ENCODE assay signal across 8 cellular contexts in genomic region chr12:12266873-12267634, GRCh38. TPM values are rescaled to one million over a fixed set of nuclear protein-coding genes. Genes with fewer than 3 reads are reported as not detected.
DNase-seq lines count a peak whose midpoint lies in the region; ATAC-seq and TF ChIP-seq lines count a peak whose summit lies in the region.

TSS of gene LRP6 (minus strand) at chr12:12267044. CDS start at chr12:12266735, 309 bp downstream.

- H3K79me1 ChIP-seq in trophoblast cell (ENCODE audit: low read length): peaks cover 11% of the 10 kb centered on the region

- H3K4me2 ChIP-seq in trophoblast cell (ENCODE audit: low read length): peak within 1 kb of the TSS; percentile 89

- intact Hi-C loops in heart left ventricle (cut with DNase I) (loop anchor here in 8 of 10 donors (5.0 to 10.0 kb wide), 11 partner anchors 55 to 185 kb away; no protein-coding TSS in a partner anchor), tibial artery (cut with DNase I; ENCODE audit: low total_unique reads) (loop anchor here (5.0 to 10.0 kb wide), 2 partner anchors 448 to 1095 kb away; partner anchors contain the start of genes CDKN1B and SMIM10L1)

- H3K79me2 ChIP-seq in trophoblast cell (ENCODE audit: control insufficient read depth, insufficient read depth, low read length, poor library complexity): peaks cover 16% of the 10 kb centered on the region

- peak within 1 kb of the TSS; percentile 93 for H4K8ac ChIP-seq in trophoblast cell (ENCODE audit: low read depth, low read length)

- ATAC-seq in HG02610 (IDR thresholded peaks at IDR 0.05; ENCODE audit: unreplicated experiment): peak; percentile 83
- ATAC-seq in heart left ventricle: peak; percentile 94 to 99 (median 98)

- no peaks in the 10 kb centered on the region for H3K36me3 ChIP-seq in GM06990 (ENCODE audit: control insufficient read depth, insufficient read depth, low read length)
- no peaks in the 10 kb centered on the region for H3K36me3 ChIP-seq in heart left ventricle
- peaks cover 0 to 3% of the 10 kb centered on the region in 2 experiments for H3K36me3 ChIP-seq in trophoblast cell (ENCODE audit: control insufficient read depth in 1 of 2, insufficient read depth in 2 of 2, low read length in 2 of 2)
- no peaks in the 10 kb centered on the region for H3K36me3 ChIP-seq in tibial artery

- peak within 1 kb of the TSS; percentile 98 for H3K18ac ChIP-seq in trophoblast cell (ENCODE audit: low read length)

- H4K91ac ChIP-seq in trophoblast cell (ENCODE audit: low read depth, low read length): peak within 1 kb of the TSS; percentile 99

- peak within 1 kb of the TSS; percentile 95 for H3K4ac ChIP-seq in trophoblast cell (ENCODE audit: low read depth, low read length)

- H2AK5ac ChIP-seq in trophoblast cell (ENCODE audit: low read length): peak within 1 kb of the TSS; percentile 36

- H2BK120ac ChIP-seq in trophoblast cell (ENCODE audit: insufficient read depth, low read length, poor library complexity): peak within 1 kb of the TSS; percentile 100

- DNase-seq in GM06990 (ENCODE audit: extremely low read depth, insufficient read length): peak; percentile 97
- DNase-seq in NCI-H1092 treated with DMSO at 0.1 percent for 48 hours (lab: John Stamatoyannopoulos, UW): peak; percentile 92
- DNase-seq in SW480 (ENCODE audit: low spot score): peak; percentile 95
- peak; percentile 93 to 95 (median 94) for DNase-seq in heart left ventricle
- peak; percentile 80 to 89 for DNase-seq in trophoblast cell
- peak; percentile 83 to 92 for DNase-seq in tibial artery

- peak within 1 kb of the TSS; percentile 87 for H2BK12ac ChIP-seq in trophoblast cell (ENCODE audit: low read length)

- H3K27ac ChIP-seq in adipose tissue (ENCODE audit: low read depth, low read length): peak within 1 kb of the TSS; percentile 92
- peak within 1 kb of the TSS; percentile 94 to 100 (median 99) for H3K27ac ChIP-seq in heart left ventricle
- H3K27ac ChIP-seq in trophoblast cell (ENCODE audit: low read depth, low read length): peak within 1 kb of the TSS; percentile 99
- H3K27ac ChIP-seq in tibial artery: peak within 1 kb of the TSS; percentile 97 to 99

- H3K4me3 ChIP-seq in GM06990 (replicated peaks; ENCODE audit: low read depth, low read length) (peak within 1 kb of the TSS; percentile 73), heart left ventricle (peak within 1 kb of the TSS; percentile 69 to 97 (median 84)), trophoblast cell (ENCODE audit: low read depth, low read length) (peak within 1 kb of the TSS; percentile 94), tibial artery (peak within 1 kb of the TSS; percentile 64 to 87)

- H3K4me1 ChIP-seq in heart left ventricle (peaks cover 0 to 29% (median 16%) of the 10 kb centered on the region in 12 donors), trophoblast cell (ENCODE audit: control insufficient read depth in 1 of 2, insufficient read depth in 2 of 2, low read length in 2 of 2) (peaks cover 0 to 4% of the 10 kb centered on the region in 2 experiments), tibial artery (peaks cover 0 to 20% (median 8%) of the 10 kb centered on the region in 4 donors)

- no peak for TF ChIP-seq CTCF in GM06990 (IDR thresholded peaks at IDR 0.05; ENCODE audit: insufficient read depth, low read length, poor library complexity, severe bottlenecking)
- TF ChIP-seq CTCF in heart left ventricle (IDR thresholded peaks at IDR 0.05): peak in 2 of 12 donors; percentile 9 to 13
- no peak for TF ChIP-seq CTCF in tibial artery (IDR thresholded peaks at IDR 0.05)

- H3K14ac ChIP-seq in trophoblast cell (ENCODE audit: low read length): peak within 1 kb of the TSS; percentile 98

- peak within 1 kb of the TSS; percentile 99 for H3K9ac ChIP-seq in trophoblast cell (ENCODE audit: low read length)

- peak within 1 kb of the TSS; percentile 99 for H2BK5ac ChIP-seq in trophoblast cell (ENCODE audit: low read depth, low read length, poor library complexity)

- TF ChIP-seq POLR2A in heart left ventricle (IDR thresholded peaks at IDR 0.05): peak in 1 of 2 donors; percentile 45

- H4K12ac ChIP-seq in trophoblast cell (ENCODE audit: low read depth, low read length): peak within 1 kb of the TSS; percentile 91

- H3K27me3 ChIP-seq in GM06990 (replicated peaks; ENCODE audit: control insufficient read depth, insufficient read depth, low read length) (no peaks in the 10 kb centered on the region), heart left ventricle (peaks cover 0 to 18% (median 0%) of the 10 kb centered on the region in 9 donors), trophoblast cell (ENCODE audit: insufficient read depth, low read length) (no peaks in the 10 kb centered on the region), tibial artery (no peaks in the 10 kb centered on the region)

- H3K23ac ChIP-seq in trophoblast cell (ENCODE audit: low read length): peak within 1 kb of the TSS; percentile 77

- H3K9me3 ChIP-seq in heart left ventricle: no peaks in the 10 kb centered on the region
- no peaks in the 10 kb centered on the region for H3K9me3 ChIP-seq in trophoblast cell (ENCODE audit: insufficient read depth, low read depth, low read length)
- no peaks in the 10 kb centered on the region for H3K9me3 ChIP-seq in tibial artery

- 0 to 1% (median 1%) methylated on average over 85 to 90 of the region's 90 CpGs for WGBS in adipose tissue, 3 donors
- WGBS in heart left ventricle, 4 donors: 0 to 1% (median 0%) methylated on average over 36 to 90 of the region's 90 CpGs
- WGBS in trophoblast cell (ENCODE audit: extremely low coverage, insufficient coverage, insufficient read length): no CpG with 5 or more reads among the region's 90 CpGs

- peak within 1 kb of the TSS; percentile 97 for H2AFZ ChIP-seq in trophoblast cell (ENCODE audit: insufficient read depth, low read length, poor library complexity)

RNA-seq across cellular contexts. Expression of gene LRP6, which starts in this region (rescaled TPM):
- polyA plus RNA-seq in adipose tissue (1 to 10 TPM; 5.2 to 9.0 (median 5.2) TPM), heart left ventricle (1 to 10 TPM; 3.7 to 7.5 TPM)
- total RNA-seq in heart left ventricle: 10 to 100 TPM; 13.2 to 29.6 (median 17.6) TPM
- 10.0 and 10.6 TPM in 2 replicates for polyA plus RNA-seq in trophoblast cell (2013)

Comparison
In these comparisons a context has a peak if more than half of its experiments do, and no peak if none do; other contexts are left out.
1. Peak in every context shown above with its lines: DNase-seq, ATAC-seq, H3K4me3 ChIP-seq and H3K27ac ChIP-seq.